9 cellular contexts compared by ENCODE assay signal in the genomic region with DNA sequence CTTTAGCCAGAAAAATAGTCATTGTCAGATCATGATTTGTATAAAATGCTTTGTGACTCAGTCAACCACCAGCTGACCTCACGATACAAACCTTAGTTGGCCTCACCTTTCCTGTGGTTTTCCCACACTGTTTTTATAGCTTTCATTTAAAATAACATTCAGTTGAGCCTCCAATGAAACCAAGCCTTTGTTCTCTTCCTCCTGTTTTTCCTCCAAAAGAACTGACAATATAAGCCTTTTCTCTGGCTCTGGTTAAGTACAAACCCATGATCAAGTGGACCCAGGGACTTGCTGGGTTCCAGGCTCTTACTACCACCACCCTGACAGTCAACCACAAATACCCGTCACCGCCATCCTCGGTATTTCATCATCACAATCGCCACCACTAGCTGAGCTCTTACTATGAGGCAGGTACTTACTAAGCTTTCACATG.
DNase-seq lines count a peak whose midpoint lies in the region; ATAC-seq, FAIRE-seq and TF ChIP-seq lines count a peak whose summit lies in the region.
"Had no signal": no experiment of that assay in that cellular context is flagged by ENCODE, and none has a peak within 500 bp of the region (broad histone marks: within the 10 kb centered on the region; RNA-seq: fewer than 3 reads in every experiment).

No MANE protein-coding gene starts in this region.

- no peak for FAIRE-seq in urothelium cell line (lab: Jason Lieb, UNC)

- no peak for ATAC-seq in HG03442 (IDR thresholded peaks at IDR 0.05; ENCODE audit: unreplicated experiment)
- no peak for ATAC-seq in GM19035 (IDR thresholded peaks at IDR 0.05; ENCODE audit: unreplicated experiment)
- ATAC-seq: right cardiac atrium had no signal

- no peak overlapping the region for H3K4me3 ChIP-seq in fibroblast of the aortic adventitia (ENCODE audit: low read depth, low read length)

- peak; percentile 24 to 51 (median 29) for DNase-seq in stimulated activated CD4-positive, alpha-beta T cell treated with anti-CD3 and anti-CD28 coated beads, Interleukin-12 subunit alpha, Interleukin-12 subunit beta, amount 100 ng/mL, for 48 hours (ENCODE audit: low read depth in 2 of 3, low spot score in 1 of 3)
- DNase-seq in stimulated activated CD4-positive, alpha-beta T cell treated with anti-CD3 and anti-CD28 coated beads, Interleukin-4, amount 100 ng/mL, for 4 hours: no peak
- DNase-seq in T1000 (lab: John Stamatoyannopoulos, UW) (peak; percentile 40), fibroblast of the aortic adventitia (ENCODE audit: low read depth) (peak; percentile 81), urothelium cell line (ENCODE audit: low spot score) (peak; percentile 82), NCI-H2227 (lab: John Stamatoyannopoulos, UW; ENCODE audit: unreplicated experiment) (no peak)
- DNase-seq: right cardiac atrium had no signal

- no peak for TF ChIP-seq CTCF in fibroblast of the aortic adventitia (IDR thresholded peaks at IDR 0.05; ENCODE audit: insufficient read depth, low read length)

Comparison
In these comparisons a context has a peak if more than half of its experiments do, and no peak if none do; other contexts are left out.
1. DNase-seq: peak in stimulated activated CD4-positive, alpha-beta T cell treated with anti-CD3 and anti-CD28 coated beads, Interleukin-12 subunit alpha, Interleukin-12 subunit beta, amount 100 ng/mL, for 48 hours (3 of 3), T1000 (single experiment), fibroblast of the aortic adventitia (single experiment) and urothelium cell line (single experiment); none in stimulated activated CD4-positive, alpha-beta T cell treated with anti-CD3 and anti-CD28 coated beads, Interleukin-4, amount 100 ng/mL, for 4 hours (0 of 2) and NCI-H2227 (single experiment).